8 cellular contexts compared by ENCODE assay signal in the genomic region with DNA sequence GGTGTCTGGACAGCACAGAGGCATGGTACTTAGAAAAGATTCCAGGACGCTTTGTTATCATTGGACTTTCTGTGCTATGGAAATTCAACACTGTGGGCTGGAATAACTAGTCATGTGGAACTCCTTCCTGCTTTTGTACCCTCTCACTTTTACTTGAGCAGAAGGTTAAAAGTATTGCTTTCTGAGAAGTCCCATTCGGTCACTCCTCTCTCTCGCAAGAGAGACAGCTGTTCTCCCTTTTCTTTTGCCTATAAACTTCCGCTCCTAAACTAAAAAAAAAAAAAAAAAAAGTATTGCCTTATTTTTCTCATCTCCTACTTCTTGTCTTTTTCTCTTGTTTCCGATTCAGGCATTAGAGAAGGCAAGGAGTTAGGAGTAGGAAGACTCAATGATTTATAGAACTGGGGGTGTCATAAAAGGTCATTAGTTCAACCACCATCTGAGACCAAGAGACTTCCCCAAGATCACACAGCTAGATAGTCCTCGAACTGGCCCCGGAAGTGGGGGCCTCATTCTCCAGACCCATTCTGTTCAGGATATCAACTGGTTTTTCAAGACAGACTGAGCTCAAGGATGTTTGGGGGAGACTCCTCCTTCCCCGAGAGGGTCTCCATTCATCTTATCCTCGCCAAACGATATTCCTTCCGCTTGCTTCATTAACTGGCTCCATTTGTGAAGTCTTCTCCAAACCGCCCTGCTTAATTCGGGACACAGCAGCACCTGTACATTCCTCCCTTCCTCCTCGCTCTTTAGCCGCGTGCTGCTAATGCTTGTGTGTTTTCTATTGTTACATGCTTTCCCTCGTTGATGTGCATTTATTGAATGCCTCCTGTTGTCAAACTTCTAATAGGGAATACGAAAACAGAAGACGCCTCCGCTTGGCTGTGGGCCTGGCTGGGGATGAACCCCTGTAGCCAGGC. TPM values are rescaled to one million over a fixed set of nuclear protein-coding genes. Genes with fewer than 3 reads are reported as not detected.
DNase-seq lines count a peak whose midpoint lies in the region; ATAC-seq, FAIRE-seq and TF ChIP-seq lines count a peak whose summit lies in the region.

No MANE protein-coding gene starts in this region.

- peak overlapping the region; percentile 45 to 91 (median 82) for H3K4me3 Mint-ChIP-seq in naive thymus-derived CD8-positive, alpha-beta T cell

- FAIRE-seq in GM12892 (lab: Jason Lieb, UNC), result peak; percentile 79

- peak; percentile 32 for ATAC-seq in HG03354 (IDR thresholded peaks at IDR 0.05; ENCODE audit: poor library complexity, severe bottlenecking, unreplicated experiment)
- no peak for ATAC-seq in naive thymus-derived CD8-positive, alpha-beta T cell
- ATAC-seq in HG03097 (IDR thresholded peaks at IDR 0.05; ENCODE audit: low FRiP score, unreplicated experiment), result no peak

- DNase-seq in AG09309 (ENCODE audit: low read depth) (no peak), GM12892 (ENCODE audit: insufficient read length) (peak; percentile 32), SK-N-MC (ENCODE audit: low read depth, low spot score) (no peak), epithelial cell of prostate (ENCODE audit: low read depth, low spot score) (no peak)
- no peak for DNase-seq in naive thymus-derived CD8-positive, alpha-beta T cell
- DNase-seq in effector CD8-positive, alpha-beta T cell (lab: John Stamatoyannopoulos, UW), result no peak

- H3K4me1 Mint-ChIP-seq in naive thymus-derived CD8-positive, alpha-beta T cell, result peaks cover 5 to 41% (median 26%) of the 10 kb centered on the region in 4 donors

- TF ChIP-seq POLR2A in GM12892 (IDR thresholded peaks at IDR 0.05; ENCODE audit: low read depth, low read length), result peak; percentile 32; the same call in 1 of the 2 replicates

- no peaks in the 10 kb centered on the region for H3K27me3 Mint-ChIP-seq in naive thymus-derived CD8-positive, alpha-beta T cell

- TF ChIP-seq CTCF in AG09309 (IDR thresholded peaks at IDR 0.05; ENCODE audit: control insufficient read depth, insufficient read depth, low read depth, low read length, missing control alignments), result no peak

- POLR2A ChIA-PET in naive thymus-derived CD8-positive, alpha-beta T cell (lab: Charles Lee), result interaction anchor here (0.7 to 2.4 kb wide), 15 partner anchors 8 to 561 kb away, joined by 3 to 22 read pairs (median 4); a partner anchor contains a TSS

- peaks cover 0 to 5% (median 4%) of the 10 kb centered on the region in 3 donors for H3K36me3 Mint-ChIP-seq in naive thymus-derived CD8-positive, alpha-beta T cell

- H3K9me3 ChIP-seq in SK-N-MC (ENCODE audit: low read depth, low read length), result no peaks in the 10 kb centered on the region

- no peaks in the 10 kb centered on the region for H3K36me3 ChIP-seq in SK-N-MC (ENCODE audit: insufficient read depth, low read length)

- H3K27ac ChIP-seq in SK-N-MC (no peak overlapping the region), epithelial cell of prostate (peak overlapping the region; percentile 69)

- peaks cover 0 to 7% (median 0%) of the 10 kb centered on the region in 9 donors for H3K9me3 Mint-ChIP-seq in naive thymus-derived CD8-positive, alpha-beta T cell

- H3K9ac ChIP-seq in SK-N-MC (ENCODE audit: insufficient read length), result peak overlapping the region; percentile 76

- peak overlapping the region in 9 of 10 donors; percentile 28 to 93 (median 74) for H3K27ac Mint-ChIP-seq in naive thymus-derived CD8-positive, alpha-beta T cell

- H3K4me3 ChIP-seq in AG09309 (ENCODE audit: control insufficient read depth, low read depth, low read length) (peak overlapping the region; percentile 66), SK-N-MC (peak overlapping the region; percentile 83)

RNA-seq across cellular contexts. Expression of a gene that starts 1.0 kb away (rescaled TPM):
- polyA plus RNA-seq in GM12892 (2012; ENCODE audit: missing spikeins), result 11.8 TPM
- total RNA-seq in naive thymus-derived CD8-positive, alpha-beta T cell, result 10 to 100 TPM in 1 of 2 experiments, 1 to 10 TPM in 1; 8.5 to 10.9 TPM
- polyA plus RNA-seq in naive thymus-derived CD8-positive, alpha-beta T cell, result 1 to 10 TPM; 1.4 to 2.5 (median 2.4) TPM
